ENCODE assay signal across 1 cellular context in genomic region chr22:35380537-35381423, GRCh38.
A peak's percentile ranks its signal among the peaks of the same experiment; 100 is the strongest.
TF ChIP-seq lines count a peak whose summit lies in the region.

TSS of gene HMOX1 (plus strand) at chr22:35381096. CDS start at chr22:35381174, 78 bp downstream.

TF ChIP-seq in IMR-90, 13 proteins besides CTCF, POLR2A, EP300 and RAD21 (continued from another document):
- TF ChIP-seq ELK1 (IDR thresholded peaks at IDR 0.05; ENCODE audit: borderline replicate concordance, low read depth, low read length), result no peak
- TF ChIP-seq MAFK (IDR thresholded peaks at IDR 0.05; ENCODE audit: low read depth, low read length), result no peak
- TF ChIP-seq SMC3 (IDR thresholded peaks at IDR 0.05; ENCODE audit: low read depth, low read length), result peak; percentile 33; the same call in 1 of the 2 replicates
- peak; percentile 99 for TF ChIP-seq USF2 (IDR thresholded peaks at IDR 0.05; ENCODE audit: low read depth, low read length)
- TF ChIP-seq CHD1 (IDR thresholded peaks at IDR 0.05; ENCODE audit: low read depth, low read length), result no peak
- TF ChIP-seq FOS (IDR thresholded peaks at IDR 0.05; ENCODE audit: low read depth, low read length), result peak; percentile 29; the same call in 1 of the 2 replicates
- peak; percentile 97 for TF ChIP-seq CEBPB (IDR thresholded peaks at IDR 0.05; ENCODE audit: low read depth, low read length)
- TF ChIP-seq BHLHE40 (IDR thresholded peaks at IDR 0.05; ENCODE audit: low read depth, low read length), result peak; percentile 60; the same call in 1 of the 2 replicates
